In genomic region chr12:128265566-128265965, GRCh38 we compare ENCODE assay signal across 25 cellular contexts. TPM values are rescaled to one million over a fixed set of nuclear protein-coding genes. Genes with fewer than 3 reads are reported as not detected.
A peak's percentile ranks its signal among the peaks of the same experiment; 100 is the strongest.
DNase-seq lines count a peak whose midpoint lies in the region; ATAC-seq lines count a peak whose summit lies in the region.
"Had no signal": no experiment of that assay in that cellular context is flagged by ENCODE, and none has a peak within 500 bp of the region (broad histone marks: within the 10 kb centered on the region; RNA-seq: fewer than 3 reads in every experiment).

No MANE protein-coding gene starts in this region.

- DNase-seq in H7 (peak; percentile 25), NCI-H69 (lab: John Stamatoyannopoulos, UW) (peak; percentile 10), islet precursor cell (peak; percentile 42), sciatic nerve (ENCODE audit: low spot score) (no peak), mesenchymal stem cell (no peak), HPDE6-E6E7 (ENCODE audit: extremely low spot score) (no peak)
- DNase-seq in effector CD8-positive, alpha-beta T cell (lab: John Stamatoyannopoulos, UW) = no peak
- DNase-seq: BE2C, DMS53, GF-D8, MG63, NCI-H1092, NCI-H1436, NCI-H187 treated with DMSO at 0.1 percent for 48 hours, NCI-H2107, NCI-H510A, NCI-H748 treated with DMSO at 0.1 percent for 48 hours, PC-9, RPMI8226, SIG-M5 had no signal

- ATAC-seq in sciatic nerve = peak; percentile 21
- ATAC-seq: HepG2, K562 had no signal

- peaks cover 18% of the 10 kb centered on the region for H3K4me1 ChIP-seq in mesenchymal stem cell (ENCODE audit: control insufficient read depth, insufficient read depth, low read depth, low read length)
- H3K4me1 ChIP-seq: BE2C, HAP-1 had no signal

- H3K4me2 ChIP-seq in mesenchymal stem cell (ENCODE audit: low read length, poor library complexity, severe bottlenecking) = no peak overlapping the region
- H3K4me2 ChIP-seq: PC-9 had no signal

- no peak overlapping the region for H3K27ac ChIP-seq in mesenchymal stem cell (ENCODE audit: low read length, poor library complexity, severe bottlenecking)
- H3K27ac ChIP-seq: PC-9 had no signal

- H2AFZ ChIP-seq in mesenchymal stem cell (ENCODE audit: low read depth, low read length) = no peak overlapping the region
- H2AFZ ChIP-seq: PC-9 had no signal

- no peak overlapping the region for H2BK15ac ChIP-seq in mesenchymal stem cell (ENCODE audit: low read depth, poor library complexity, severe bottlenecking)

- H3K4ac ChIP-seq in mesenchymal stem cell (ENCODE audit: low read depth in 1 of 2, low read length in 2 of 2) = no peak overlapping the region

- H2BK12ac ChIP-seq in mesenchymal stem cell (ENCODE audit: low read length in 2 of 2) = no peak overlapping the region

- H4K8ac ChIP-seq in mesenchymal stem cell (ENCODE audit: low read length) = no peak overlapping the region

- H3K14ac ChIP-seq in mesenchymal stem cell (ENCODE audit: low read length in 2 of 2) = no peak overlapping the region

- H3K79me1 ChIP-seq in mesenchymal stem cell (replicated peaks; ENCODE audit: low read length, poor library complexity, severe bottlenecking) = no peaks in the 10 kb centered on the region

- H3K23ac ChIP-seq in mesenchymal stem cell (ENCODE audit: low read length in 2 of 2) = no peak overlapping the region

- no peak overlapping the region for H2BK5ac ChIP-seq in mesenchymal stem cell (ENCODE audit: low read depth, low read length, poor library complexity, severe bottlenecking)

- H3K4me3 ChIP-seq in H7 (ENCODE audit: insufficient read depth, low read depth, low read length) (no peak overlapping the region), mesenchymal stem cell (ENCODE audit: insufficient read depth in 1 of 2, low read depth in 1 of 2, low read length in 2 of 2) (no peak overlapping the region)
- H3K4me3 ChIP-seq: HAP-1, K562, MG63, PC-9 had no signal

- peaks cover 13% of the 10 kb centered on the region for H3K9me3 ChIP-seq in mesenchymal stem cell (ENCODE audit: control insufficient read depth, low read length)
- H3K9me3 ChIP-seq: BE2C, HAP-1 had no signal

- no peak overlapping the region for H3K18ac ChIP-seq in mesenchymal stem cell (ENCODE audit: low read depth in 1 of 2, low read length in 2 of 2)

- H4K91ac ChIP-seq in mesenchymal stem cell (ENCODE audit: low read length) = no peak overlapping the region

- intact Hi-C loops in sciatic nerve (cut with DNase I) = loop anchor here (10.0 kb wide), 1 partner anchor 129 kb away; no protein-coding TSS in a partner anchor

- H2AK5ac ChIP-seq in mesenchymal stem cell (ENCODE audit: low read length, severe bottlenecking) = no peak overlapping the region

- H3K9ac ChIP-seq in mesenchymal stem cell (ENCODE audit: low read length) = no peak overlapping the region

- no peak overlapping the region for H2BK120ac ChIP-seq in mesenchymal stem cell (ENCODE audit: low read depth, low read length)

- 63% methylated on average over 4 of the region's 7 CpGs for WGBS in mesenchymal stem cell

- H3K36me3 ChIP-seq in H7 (replicated peaks; ENCODE audit: control insufficient read depth, insufficient read depth, low read length) = no peaks in the 10 kb centered on the region
- H3K36me3 ChIP-seq in mesenchymal stem cell (ENCODE audit: control insufficient read depth in 1 of 2, insufficient read depth in 2 of 2, low read depth in 1 of 2, low read length in 2 of 2) = no peaks in the 10 kb centered on the region
- H3K36me3 ChIP-seq: BE2C, HAP-1, MG63 had no signal

- peaks cover 61% of the 10 kb centered on the region for H3K27me3 ChIP-seq in H7 (ENCODE audit: control insufficient read depth, insufficient read depth, low read length)
- peaks cover 44 to 55% of the 10 kb centered on the region in 2 experiments for H3K27me3 ChIP-seq in mesenchymal stem cell (ENCODE audit: control insufficient read depth in 1 of 2, insufficient read depth in 1 of 2, low read length in 2 of 2)
- H3K27me3 ChIP-seq: BE2C had no signal

RNA-seq across cellular contexts. Expression of gene TMEM132C, which starts 1.4 kb away (rescaled TPM):
- total RNA-seq in H7 (2014; rRNA removed; shearing (Covaris generic)) = 0.14 and 0.22 TPM in 2 replicates
- total RNA-seq in sciatic nerve = 13.5 TPM
- polyA plus RNA-seq in mesenchymal stem cell (2013, experiment 1 of 2) = not detected
- polyA plus RNA-seq in mesenchymal stem cell (2013, experiment 2 of 2) = not detected
- total RNA-seq: A673, HepG2, K562, LHCN-M2, PC-9 had no signal
- polyA plus RNA-seq: HepG2, K562 had no signal

Comparison
In these comparisons a context has a peak if more than half of its experiments do, and no peak if none do; other contexts are left out.
1. DNase-seq: peak in H7 (single experiment), NCI-H69 (single experiment) and islet precursor cell (single experiment); none in sciatic nerve (single experiment), effector CD8-positive, alpha-beta T cell (single experiment), mesenchymal stem cell (single experiment) and HPDE6-E6E7 (single experiment).
2. RNA of gene TMEM132C, which starts 1.4 kb away (total RNA-seq): 13.5 TPM in sciatic nerve (single experiment); 0.14 to 0.22 TPM in H7; every median in the first group is over 10 times any median in the second.